ENCODE assay signal across 1 cellular context in genomic region chr10:100724531-100725027, GRCh38.
A peak's percentile ranks its signal among the peaks of the same experiment; 100 is the strongest.
TF ChIP-seq lines count a peak whose summit lies in the region.

No MANE protein-coding gene starts in this region.

TF ChIP-seq in GM23338, 12 proteins besides CTCF, POLR2A, EP300 and RAD21:
- TF ChIP-seq EZH2 (IDR thresholded peaks at IDR 0.05; ENCODE audit: low read depth, unreplicated experiment) (peak; percentile 80), ETS1 (IDR thresholded peaks at IDR 0.05) (no peak)
